Comparison of ENCODE assay signal across 23 cellular contexts in the genomic region with DNA sequence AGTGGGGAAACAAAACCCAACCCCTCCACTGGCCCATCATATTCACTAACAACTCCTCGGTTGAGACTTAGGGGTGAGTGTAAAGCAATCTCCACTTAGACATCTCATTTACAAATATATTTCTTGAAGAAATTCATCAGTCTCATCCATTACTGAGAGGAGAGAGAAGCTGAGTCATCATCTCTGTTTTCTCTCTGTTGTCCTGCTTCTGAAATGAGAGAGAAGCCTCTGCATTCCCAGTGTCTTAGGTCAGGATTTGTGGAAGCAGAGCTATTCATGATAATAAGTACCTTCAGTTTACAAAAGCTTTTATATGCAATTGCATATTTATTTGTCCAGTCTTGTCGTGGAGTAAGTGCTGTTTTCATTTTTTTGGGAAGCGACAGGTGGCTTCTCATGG. TPM values are rescaled to one million over a fixed set of nuclear protein-coding genes. Genes with fewer than 3 reads are reported as not detected.
"Had no signal": no experiment of that assay in that cellular context is flagged by ENCODE, and none has a peak within 500 bp of the region (broad histone marks: within the 10 kb centered on the region; RNA-seq: fewer than 3 reads in every experiment).

No MANE protein-coding gene starts in this region.

- ATAC-seq: activated CD8-positive, alpha-beta T cell treated with anti-CD3 and anti-CD28 coated beads for 36 hours; activated naive CD4-positive, alpha-beta T cell treated with anti-CD3 and anti-CD28 coated beads, Interleukin-2, amount 50 U/mL, for 72 hours; activated T-cell treated with anti-CD3 and anti-CD28 coated beads, Interleukin-2, amount 50 U/mL, for 4 hours; right cardiac atrium; WTC11 had no signal

- H3K9me3 ChIP-seq: spleen, suprapubic skin had no signal

- H3K27ac ChIP-seq: spleen, suprapubic skin had no signal

- FAIRE-seq: TTC549 had no signal

- H3K27me3 ChIP-seq: spleen, suprapubic skin had no signal

- H3K4me1 ChIP-seq: spleen, suprapubic skin had no signal

- H3K36me3 ChIP-seq: spleen, suprapubic skin had no signal

- H3K4me3 ChIP-seq: spleen, suprapubic skin had no signal

- DNase-seq: activated CD4-positive, alpha-beta T cell treated with anti-CD3 and anti-CD28 coated beads for 48 hours; activated CD8-positive, alpha-beta T cell treated with anti-CD3 and anti-CD28 coated beads for 36 hours; activated gamma-delta T cell; activated T-cell treated with anti-CD3 and anti-CD28 coated beads, Interleukin-2, amount 50 U/mL, for 4 hours; amygdala; endodermal cell; erythroblast; hippocampal formation; kidney glomerular epithelial cell; nephron progenitor cell; occipital lobe; right cardiac atrium; spleen; SW 1271; trophoblast cell had no signal

RNA-seq across cellular contexts. Expression of gene MEP1A, which starts 0.9 kb away (rescaled TPM):
- total RNA-seq: activated CD8-positive, alpha-beta T cell treated with anti-CD3 and anti-CD28 coated beads for 36 hours; activated naive CD4-positive, alpha-beta T cell treated with anti-CD3 and anti-CD28 coated beads, Interleukin-2, amount 50 U/mL, for 72 hours; activated T-cell treated with anti-CD3 and anti-CD28 coated beads, Interleukin-2, amount 50 U/mL, for 4 hours; dermis microvascular lymphatic vessel endothelial cell; endodermal cell; lower leg skin; occipital lobe; right cardiac atrium; T-helper 2 cell treated with Interferon-gamma antibody and Interleukin-4, amounts not matched to agents 100 ng/mL and 5 ng/mL, for 36 hours had no signal
- polyA plus RNA-seq: right cardiac atrium had no signal

RNA-seq across cellular contexts. Expression of gene ANKRD66, which starts 47.3 kb away (rescaled TPM):
- total RNA-seq: activated CD8-positive, alpha-beta T cell treated with anti-CD3 and anti-CD28 coated beads for 36 hours; activated naive CD4-positive, alpha-beta T cell treated with anti-CD3 and anti-CD28 coated beads, Interleukin-2, amount 50 U/mL, for 72 hours; activated T-cell treated with anti-CD3 and anti-CD28 coated beads, Interleukin-2, amount 50 U/mL, for 4 hours; dermis microvascular lymphatic vessel endothelial cell; endodermal cell; lower leg skin; progenitor cell of endocrine pancreas; right cardiac atrium; spleen; suprapubic skin; T-helper 2 cell treated with Interferon-gamma antibody and Interleukin-4, amounts not matched to agents 100 ng/mL and 5 ng/mL, for 36 hours; WTC11 had no signal
- polyA plus RNA-seq: right cardiac atrium, spleen had no signal

RNA-seq across cellular contexts. Expression of gene PLA2G7, which starts 58.9 kb away (rescaled TPM):
- total RNA-seq: activated CD8-positive, alpha-beta T cell treated with anti-CD3 and anti-CD28 coated beads for 36 hours; activated naive CD4-positive, alpha-beta T cell treated with anti-CD3 and anti-CD28 coated beads, Interleukin-2, amount 50 U/mL, for 72 hours; activated T-cell treated with anti-CD3 and anti-CD28 coated beads, Interleukin-2, amount 50 U/mL, for 4 hours; T-helper 2 cell treated with Interferon-gamma antibody and Interleukin-4, amounts not matched to agents 100 ng/mL and 5 ng/mL, for 36 hours had no signal
